In genomic region chr12:120775862-120776552, GRCh38 we compare ENCODE assay signal across 12 cellular contexts. TPM values are rescaled to one million over a fixed set of nuclear protein-coding genes. Genes with fewer than 3 reads are reported as not detected.
DNase-seq lines count a peak whose midpoint lies in the region; ATAC-seq and TF ChIP-seq lines count a peak whose summit lies in the region.
"Had no signal": no experiment of that assay in that cellular context is flagged by ENCODE, and none has a peak within 500 bp of the region (broad histone marks: within the 10 kb centered on the region; RNA-seq: fewer than 3 reads in every experiment).

No MANE protein-coding gene starts in this region.

- TF ChIP-seq CTCF in gastrocnemius medialis (IDR thresholded peaks at IDR 0.05 in 4 of 5, conservative IDR thresholded peaks at IDR 0.05 in 1 of 5) (peak in 1 of 5 experiments; percentile 27), Peyer's patch (IDR thresholded peaks at IDR 0.05) (peak in 2 of 6 experiments; percentile 4 to 9)

- peak overlapping the region; percentile 55 for H3K27ac Mint-ChIP-seq in activated CD4-positive, alpha-beta T cell treated with anti-CD3 and anti-CD28 coated beads for 36 hours
- H3K27ac Mint-ChIP-seq in activated T-helper 2 cell treated with anti-CD3 and anti-CD28 coated beads, Interferon-gamma antibody, Interleukin-2, Interleukin-4, amounts not matched to agents 10 μg/mL and 5 μg/mL and 100 μg/mL, durations not matched to agents 14 hours and 24 hours and 36 hours = no peak overlapping the region
- H3K27ac Mint-ChIP-seq: activated CD4-positive, alpha-beta memory T cell treated with anti-CD3 and anti-CD28 coated beads for 36 hours had no signal

- H3K27me3 ChIP-seq in right cardiac atrium (ENCODE audit: control insufficient read depth, insufficient read depth) = no peaks in the 10 kb centered on the region
- H3K27me3 ChIP-seq in gastrocnemius medialis = no peaks in the 10 kb centered on the region
- no peaks in the 10 kb centered on the region for H3K27me3 ChIP-seq in Peyer's patch
- H3K27me3 ChIP-seq: sigmoid colon had no signal

- WGBS in right cardiac atrium = 68% methylated on average over 7 of the region's 7 CpGs

- CTCF ChIA-PET in activated CD4-positive, alpha-beta T cell treated with anti-CD3 and anti-CD28 coated beads for 36 hours (lab: Charles Lee) = interaction anchor here (0.9 to 2.2 kb wide), 5 partner anchors 9 to 62 kb away, joined by 3 to 6 read pairs (median 4); no protein-coding TSS in a partner anchor

- H3K27ac ChIP-seq in right cardiac atrium (ENCODE audit: low read length) (no peak overlapping the region), gastrocnemius medialis (peak overlapping the region in 3 of 4 donors; percentile 30 to 64 (median 47)), Peyer's patch (no peak overlapping the region)
- H3K27ac ChIP-seq: sigmoid colon had no signal

- no peaks in the 10 kb centered on the region for H3K9me3 Mint-ChIP-seq in activated CD4-positive, alpha-beta T cell treated with anti-CD3 and anti-CD28 coated beads for 36 hours (ENCODE audit: low read depth)
- no peaks in the 10 kb centered on the region for H3K9me3 Mint-ChIP-seq in activated T-helper 2 cell treated with anti-CD3 and anti-CD28 coated beads, Interferon-gamma antibody, Interleukin-2, Interleukin-4, amounts not matched to agents 10 μg/mL and 5 μg/mL and 100 μg/mL, durations not matched to agents 14 hours and 24 hours and 36 hours
- H3K9me3 Mint-ChIP-seq: activated CD4-positive, alpha-beta memory T cell treated with anti-CD3 and anti-CD28 coated beads for 36 hours had no signal

- H3K27me3 Mint-ChIP-seq in activated CD4-positive, alpha-beta T cell treated with anti-CD3 and anti-CD28 coated beads for 36 hours = no peaks in the 10 kb centered on the region
- H3K27me3 Mint-ChIP-seq in activated T-helper 2 cell treated with anti-CD3 and anti-CD28 coated beads, Interferon-gamma antibody, Interleukin-2, Interleukin-4, amounts not matched to agents 10 μg/mL and 5 μg/mL and 100 μg/mL, durations not matched to agents 14 hours and 24 hours and 36 hours (ENCODE audit: low read depth) = no peaks in the 10 kb centered on the region
- H3K27me3 Mint-ChIP-seq: activated CD4-positive, alpha-beta memory T cell treated with anti-CD3 and anti-CD28 coated beads for 36 hours had no signal

- in situ Hi-C loops in gastrocnemius medialis (cut with MboI; ENCODE audit: low sequenced_read_pairs in 4 of 4) = no loop called here

- H3K4me1 ChIP-seq in right cardiac atrium (ENCODE audit: control insufficient read depth, insufficient read depth, low read length) = peaks cover 5% of the 10 kb centered on the region
- H3K4me1 ChIP-seq in gastrocnemius medialis = peaks cover 8 to 25% of the 10 kb centered on the region in 2 donors
- H3K4me1 ChIP-seq in Peyer's patch = no peaks in the 10 kb centered on the region
- H3K4me1 ChIP-seq: sigmoid colon had no signal

- ATAC-seq in activated CD4-positive, alpha-beta T cell treated with anti-CD3 and anti-CD28 coated beads for 36 hours = no peak
- ATAC-seq in right cardiac atrium (peak; percentile 55 to 69), gastrocnemius medialis (peak in 1 of 2 donors; percentile 55)

- TF ChIP-seq POLR2A in gastrocnemius medialis (IDR thresholded peaks at IDR 0.05) = no peak
- TF ChIP-seq POLR2A in Peyer's patch (IDR thresholded peaks at IDR 0.05) = no peak

- H3K9me3 ChIP-seq in right cardiac atrium (ENCODE audit: control insufficient read depth, low read length) (no peaks in the 10 kb centered on the region), gastrocnemius medialis (no peaks in the 10 kb centered on the region), Peyer's patch (no peaks in the 10 kb centered on the region)
- H3K9me3 ChIP-seq: sigmoid colon had no signal

- intact Hi-C loops in activated CD4-positive, alpha-beta T cell treated with anti-CD3 and anti-CD28 coated beads for 36 hours (cut with DNase I, micrococcal nuclease) = no loop called here
- intact Hi-C loops in right cardiac atrium (cut with DNase I) (no loop called here), gastrocnemius medialis (cut with DNase I; ENCODE audit: low total_unique reads) (no loop called here)
- intact Hi-C loops in activated T-helper 2 cell treated with anti-CD3 and anti-CD28 coated beads, Interferon-gamma antibody, Interleukin-2, Interleukin-4, amounts not matched to agents 10 μg/mL and 5 μg/mL and 100 μg/mL, durations not matched to agents 14 hours and 24 hours and 36 hours (cut with micrococcal nuclease) = no loop called here

- no peaks in the 10 kb centered on the region for H3K36me3 ChIP-seq in gastrocnemius medialis
- peaks cover 0 to 53% (median 0%) of the 10 kb centered on the region in 3 donors for H3K36me3 ChIP-seq in Peyer's patch

- DNase-seq in activated CD4-positive, alpha-beta T cell treated with anti-CD3 and anti-CD28 coated beads for 36 hours = no peak
- DNase-seq in activated CD4-positive, alpha-beta T cell treated with anti-CD3 and anti-CD28 coated beads, Interleukin-2, amount 50 U/mL, for 4 hours = no peak
- DNase-seq in amniotic epithelial cell (ENCODE audit: low read depth) = peak; percentile 53
- DNase-seq in right cardiac atrium = no peak
- DNase-seq in gastrocnemius medialis = no peak
- no peak for DNase-seq in Peyer's patch
- DNase-seq in GDM1 (lab: John Stamatoyannopoulos, UW) = no peak
- DNase-seq in activated T-helper 2 cell treated with anti-CD3 and anti-CD28 coated beads, Interferon-gamma antibody, Interleukin-2, Interleukin-4, amounts not matched to agents 10 μg/mL and 5 μg/mL and 100 μg/mL, durations not matched to agents 14 hours and 24 hours and 36 hours (ENCODE audit: low spot score) = no peak
- DNase-seq: activated CD4-positive, alpha-beta memory T cell treated with anti-CD3 and anti-CD28 coated beads for 36 hours; effector memory CD4-positive, alpha-beta T cell; sigmoid colon; T-helper 1 cell had no signal

- H3K4me3 Mint-ChIP-seq in activated CD4-positive, alpha-beta T cell treated with anti-CD3 and anti-CD28 coated beads for 36 hours = no peak overlapping the region
- H3K4me3 Mint-ChIP-seq in activated T-helper 2 cell treated with anti-CD3 and anti-CD28 coated beads, Interferon-gamma antibody, Interleukin-2, Interleukin-4, amounts not matched to agents 10 μg/mL and 5 μg/mL and 100 μg/mL, durations not matched to agents 14 hours and 24 hours and 36 hours (ENCODE audit: low read depth) = no peak overlapping the region
- H3K4me3 Mint-ChIP-seq: activated CD4-positive, alpha-beta memory T cell treated with anti-CD3 and anti-CD28 coated beads for 36 hours had no signal

- H3K4me1 Mint-ChIP-seq in activated CD4-positive, alpha-beta T cell treated with anti-CD3 and anti-CD28 coated beads for 36 hours = peaks cover 26% of the 10 kb centered on the region
- H3K4me1 Mint-ChIP-seq in activated T-helper 2 cell treated with anti-CD3 and anti-CD28 coated beads, Interferon-gamma antibody, Interleukin-2, Interleukin-4, amounts not matched to agents 10 μg/mL and 5 μg/mL and 100 μg/mL, durations not matched to agents 14 hours and 24 hours and 36 hours (ENCODE audit: low read depth) = peaks cover 27% of the 10 kb centered on the region

- H3K4me3 ChIP-seq in right cardiac atrium (ENCODE audit: low read length) = no peak overlapping the region
- no peak overlapping the region for H3K4me3 ChIP-seq in gastrocnemius medialis
- no peak overlapping the region for H3K4me3 ChIP-seq in Peyer's patch
- H3K4me3 ChIP-seq: sigmoid colon had no signal

- POLR2A ChIA-PET in activated CD4-positive, alpha-beta T cell treated with anti-CD3 and anti-CD28 coated beads for 36 hours (lab: Charles Lee) = no interaction called here

- peaks cover 12% of the 10 kb centered on the region for H3K36me3 Mint-ChIP-seq in activated CD4-positive, alpha-beta T cell treated with anti-CD3 and anti-CD28 coated beads for 36 hours (ENCODE audit: low read depth)
- H3K36me3 Mint-ChIP-seq in activated T-helper 2 cell treated with anti-CD3 and anti-CD28 coated beads, Interferon-gamma antibody, Interleukin-2, Interleukin-4, amounts not matched to agents 10 μg/mL and 5 μg/mL and 100 μg/mL, durations not matched to agents 14 hours and 24 hours and 36 hours (ENCODE audit: low read depth) = peaks cover 41% of the 10 kb centered on the region

RNA-seq across cellular contexts. Expression of gene ACADS, which starts 50.4 kb away (rescaled TPM):
- 10 to 100 TPM; 10.1 to 17.4 TPM for total RNA-seq in activated CD4-positive, alpha-beta T cell treated with anti-CD3 and anti-CD28 coated beads for 36 hours
- total RNA-seq in right cardiac atrium (10 to 100 TPM; 34.2 to 51.3 (median 42.5) TPM), gastrocnemius medialis (100 to 1,000 TPM; 166 to 224 (median 200) TPM), Peyer's patch (100 to 1,000 TPM; 126 to 358 (median 316) TPM)
- 68.0 TPM for polyA plus RNA-seq in right cardiac atrium
- total RNA-seq in activated T-helper 2 cell treated with anti-CD3 and anti-CD28 coated beads, Interferon-gamma antibody, Interleukin-2, Interleukin-4, amounts not matched to agents 10 μg/mL and 5 μg/mL and 100 μg/mL, durations not matched to agents 14 hours and 24 hours and 36 hours = 16.4 and 16.6 TPM in 2 replicates

Comparison
In these comparisons a context has a peak if more than half of its experiments do, and no peak if none do; other contexts are left out.
1. H3K27ac ChIP-seq: peak in gastrocnemius medialis (3 of 4); none in right cardiac atrium (single experiment) and Peyer's patch (0 of 4).